Comparison of ENCODE assay signal across 17 cellular contexts in genomic region chr17:37055511-37055910, GRCh38.
DNase-seq lines count a peak whose midpoint lies in the region; ATAC-seq and TF ChIP-seq lines count a peak whose summit lies in the region.
"Had no signal": no experiment of that assay in that cellular context is flagged by ENCODE, and none has a peak within 500 bp of the region (broad histone marks: within the 10 kb centered on the region; RNA-seq: fewer than 3 reads in every experiment).

No MANE protein-coding gene starts in this region.

- H3K27me3 Mint-ChIP-seq in immature natural killer cell (ENCODE audit: low read depth in 3 of 3) = peaks cover 0 to 2% (median 0%) of the 10 kb centered on the region in 3 donors
- H3K27me3 Mint-ChIP-seq: CD4-positive, alpha-beta T cell; CD8-positive, alpha-beta memory T cell had no signal

- H3K4me3 ChIP-seq in IMR-90 (ENCODE audit: insufficient read depth, low read depth, low read length) (no peak overlapping the region), osteoblast (ENCODE audit: insufficient read depth, low read length) (no peak overlapping the region)
- H3K4me3 ChIP-seq: BLaER1, GM23338 had no signal

- H3K4me1 ChIP-seq in IMR-90 (ENCODE audit: control insufficient read depth, insufficient read depth, low read length) (peaks cover 3% of the 10 kb centered on the region; the same call in 1 of the 2 replicates), osteoblast (ENCODE audit: insufficient read depth, low read length) (no peaks in the 10 kb centered on the region)
- H3K4me1 ChIP-seq: BLaER1 had no signal

- H4K5ac ChIP-seq in IMR-90 (ENCODE audit: low read depth, low read length) = no peak overlapping the region

- POLR2A ChIA-PET in IMR-90 (lab: Charles Lee; ENCODE audit: unreplicated experiment) = no interaction called here

- H3K9me3 ChIP-seq in IMR-90 (ENCODE audit: control insufficient read depth, insufficient read depth, low read length) (no peaks in the 10 kb centered on the region), osteoblast (ENCODE audit: low read depth, low read length) (no peaks in the 10 kb centered on the region)
- H3K9me3 ChIP-seq: BLaER1 had no signal

- in situ Hi-C loops in IMR-90 (cut with MboI; ENCODE audit: low sequenced_read_pairs) = no loop called here

- no peak overlapping the region for H3K18ac ChIP-seq in IMR-90 (ENCODE audit: low read depth, low read length)

- H3K36me3 ChIP-seq in IMR-90 (ENCODE audit: control insufficient read depth, insufficient read depth, low read length) (peaks cover 11% of the 10 kb centered on the region), osteoblast (ENCODE audit: insufficient read depth, low read length) (peaks cover 12% of the 10 kb centered on the region)

- H3K14ac ChIP-seq in IMR-90 (replicated peaks; ENCODE audit: low read depth, low read length) = no peak overlapping the region

- H2BK20ac ChIP-seq in IMR-90 (ENCODE audit: low read depth, low read length) = no peak overlapping the region

- peak overlapping the region; percentile 65 for H2AK9ac ChIP-seq in IMR-90 (replicated peaks; ENCODE audit: low read depth, low read length, poor library complexity)

- no peak overlapping the region for H4K91ac ChIP-seq in IMR-90 (ENCODE audit: insufficient read depth, low read depth, low read length)

- no peak overlapping the region for H3K4me2 ChIP-seq in IMR-90 (ENCODE audit: low read depth, low read length)
- H3K4me2 ChIP-seq in osteoblast (ENCODE audit: insufficient read depth, low read length) = no peak overlapping the region
- H3K4me2 ChIP-seq: BLaER1, GM23338 had no signal

- CTCF ChIA-PET in IMR-90 (lab: Yijun Ruan, JAX) = no interaction called here

- no peak overlapping the region for H3K9ac ChIP-seq in IMR-90 (ENCODE audit: low read depth, low read length)
- H3K9ac ChIP-seq: BLaER1 had no signal

- H2BK15ac ChIP-seq in IMR-90 (ENCODE audit: low read depth, low read length) = no peak overlapping the region

- dilution Hi-C loops in IMR-90 (cut with HindIII; ENCODE audit: low sequenced_read_pairs, unreplicated experiment) = loop anchor here (25.0 kb wide), 1 partner anchor 418 kb away; no protein-coding TSS in a partner anchor

- H3K27me3 ChIP-seq in IMR-90 (ENCODE audit: control insufficient read depth, insufficient read depth, low read length) = no peaks in the 10 kb centered on the region
- H3K27me3 ChIP-seq in osteoblast (ENCODE audit: insufficient read depth, low read length) = peaks cover under 1% of the 10 kb centered on the region
- H3K27me3 ChIP-seq: BLaER1 had no signal

- intact Hi-C loops in IMR-90 (cut with micrococcal nuclease) = no loop called here

- no peak overlapping the region for H3K23ac ChIP-seq in IMR-90 (ENCODE audit: low read depth, low read length)

- no peak overlapping the region for H3K4me3 Mint-ChIP-seq in immature natural killer cell
- H3K4me3 Mint-ChIP-seq: CD4-positive, alpha-beta T cell; CD8-positive, alpha-beta memory T cell; GM23338 had no signal

- DNase-seq in IMR-90 (no peak), immature natural killer cell (no peak), osteoblast (ENCODE audit: insufficient read length, low spot score, missing footprints) (peak; percentile 36), NOMO-1 treated with dmso at 0.1 percent for 144 hours (lab: John Stamatoyannopoulos, UW; ENCODE audit: unreplicated experiment) (no peak), DMS79 treated with DMSO at 0.1 percent for 48 hours (lab: John Stamatoyannopoulos, UW) (no peak), NCI-H2029 (lab: John Stamatoyannopoulos, UW) (no peak)
- DNase-seq: CD4-positive, alpha-beta T cell; CD8-positive, alpha-beta memory T cell; DMS 273 treated with DMSO at 0.1 percent for 48 hours; DMS79; GF-D8; H7 had no signal

- no peak overlapping the region for H4K8ac ChIP-seq in IMR-90 (ENCODE audit: low read depth in 2 of 2, low read length in 2 of 2)

- peak overlapping the region in 5 of 6 donors; percentile 19 to 63 (median 40) for H3K27ac Mint-ChIP-seq in immature natural killer cell
- H3K27ac Mint-ChIP-seq: CD4-positive, alpha-beta T cell; GM23338 had no signal

- no peaks in the 10 kb centered on the region; a peak in 1 of 4 replicates for H3K79me1 ChIP-seq in IMR-90 (ENCODE audit: low read depth in 1 of 2, low read length in 2 of 2)

- TF ChIP-seq CTCF in IMR-90 (conservative IDR thresholded peaks at IDR 0.05; ENCODE audit: low read depth, low read length) (no peak), osteoblast (IDR thresholded peaks at IDR 0.05; ENCODE audit: extremely low read depth, low read depth, low read length) (no peak)

- H3K36me3 Mint-ChIP-seq in immature natural killer cell = peaks cover 11 to 23% (median 14%) of the 10 kb centered on the region in 3 donors

- no peak overlapping the region for H3K4ac ChIP-seq in IMR-90 (ENCODE audit: low read depth, low read length)

- WGBS in IMR-90 (ENCODE audit: extremely low coverage in 2 of 2, insufficient read length in 1 of 2), 2 experiments = 96% methylated on average over 10 of the region's 12 CpGs; no CpG with 5 or more reads in 1 of the 2 experiments

- H2BK5ac ChIP-seq in IMR-90 (ENCODE audit: low read depth, low read length, poor library complexity, severe bottlenecking) = no peak overlapping the region

- H3K79me2 ChIP-seq in osteoblast (ENCODE audit: insufficient read depth, low read length) = no peaks in the 10 kb centered on the region

- peaks cover 0 to 6% of the 10 kb centered on the region in 2 donors for H3K4me1 Mint-ChIP-seq in immature natural killer cell

- H2BK120ac ChIP-seq in IMR-90 (ENCODE audit: low read depth, low read length) = no peak overlapping the region

- no peak overlapping the region for H3K56ac ChIP-seq in IMR-90 (ENCODE audit: extremely low read depth, insufficient read depth, low read length)

- ATAC-seq in IMR-90 (ENCODE audit: low read depth) (no peak), HG02870 (IDR thresholded peaks at IDR 0.05; ENCODE audit: unreplicated experiment) (no peak)
- ATAC-seq: HCT116 had no signal

- TF ChIP-seq RAD21 in IMR-90 (IDR thresholded peaks at IDR 0.05; ENCODE audit: low read length) = no peak

- H3K9me1 ChIP-seq in IMR-90 (ENCODE audit: insufficient read depth, low read length) = no peaks in the 10 kb centered on the region; the same call in 1 of the 2 replicates

- H2AFZ ChIP-seq in IMR-90 (replicated peaks; ENCODE audit: low read length, poor library complexity) (peak overlapping the region; percentile 32), osteoblast (ENCODE audit: low read length) (no peak overlapping the region)
- H2AFZ ChIP-seq: GM23338 had no signal

- H3K27ac ChIP-seq in IMR-90 (ENCODE audit: insufficient read depth, low read length) (no peak overlapping the region), osteoblast (ENCODE audit: low read depth, low read length) (no peak overlapping the region)
- H3K27ac ChIP-seq: BLaER1, C4-2B had no signal

- H4K20me1 ChIP-seq in IMR-90 (ENCODE audit: insufficient read depth, low read length) (no peaks in the 10 kb centered on the region; the same call in 1 of the 2 replicates), osteoblast (ENCODE audit: insufficient read depth, low read length) (peaks cover 2% of the 10 kb centered on the region)

- no TSS peak for BruUV-seq in IMR-90 (replicated peaks; lab: Mats Ljungman, UMichigan)

- H2AK5ac ChIP-seq in IMR-90 (ENCODE audit: low read depth, low read length) = no peak overlapping the region

- no peak for TF ChIP-seq POLR2A in IMR-90 (IDR thresholded peaks at IDR 0.05; ENCODE audit: low read depth, low read length)

- H3K9me3 Mint-ChIP-seq in immature natural killer cell = no peaks in the 10 kb centered on the region
- H3K9me3 Mint-ChIP-seq: CD4-positive, alpha-beta T cell; CD8-positive, alpha-beta memory T cell; GM23338 had no signal

TF ChIP-seq in IMR-90, 13 proteins besides CTCF, POLR2A, EP300 and RAD21:
- no peak for TF ChIP-seq RFX5 (IDR thresholded peaks at IDR 0.05; ENCODE audit: low read depth, low read length)
- no peak for TF ChIP-seq SMC3 (IDR thresholded peaks at IDR 0.05; ENCODE audit: low read depth, low read length)
